8 cellular contexts compared by ENCODE assay signal in genomic region chrX:46587753-46588171, GRCh38. TPM values are rescaled to one million over a fixed set of nuclear protein-coding genes. Genes with fewer than 3 reads are reported as not detected.
DNase-seq lines count a peak whose midpoint lies in the region; ATAC-seq, FAIRE-seq and TF ChIP-seq lines count a peak whose summit lies in the region.

No MANE protein-coding gene starts in this region.

- no peak for FAIRE-seq in A549 (lab: Jason Lieb, UNC)

- H3K27ac ChIP-seq in A549 (peak overlapping the region; percentile 87 to 88), ascending aorta (peak overlapping the region; percentile 60 to 64), left lung (peak overlapping the region in 1 of 2 donors; percentile 14)

- H3K4me3 ChIP-seq in A549 (peak overlapping the region; percentile 16; the same call in 2 of the 3 replicates), ascending aorta (peak overlapping the region in 1 of 2 donors; percentile 6), left lung (no peak overlapping the region)

- H3K9me3 ChIP-seq in A549 (no peaks in the 10 kb centered on the region), ascending aorta (no peaks in the 10 kb centered on the region), left lung (no peaks in the 10 kb centered on the region)

- CTCF ChIA-PET in A549 (lab: Yijun Ruan, JAX), result interaction anchor here (1.3 kb wide), 1 partner anchor 15 kb away, joined by 4 read pairs; no protein-coding TSS in a partner anchor

- H3K4me1 ChIP-seq in A549 (peaks cover 78% of the 10 kb centered on the region), ascending aorta (peaks cover 3 to 25% of the 10 kb centered on the region in 2 donors), left lung (peaks cover 0 to 17% of the 10 kb centered on the region in 2 donors)

- TF ChIP-seq CTCF in A549 (IDR thresholded peaks at IDR 0.05), result no peak
- no peak for TF ChIP-seq CTCF in ascending aorta (IDR thresholded peaks at IDR 0.05)
- no peak for TF ChIP-seq CTCF in left lung (IDR thresholded peaks at IDR 0.05)

- TF ChIP-seq EP300 in A549 (IDR thresholded peaks at IDR 0.05), result no peak

- no peak for TF ChIP-seq POLR2A in A549 (IDR thresholded peaks at IDR 0.05; ENCODE audit: low read length)

- H3K27me3 ChIP-seq in ascending aorta (no peaks in the 10 kb centered on the region), left lung (peaks cover 0 to 3% of the 10 kb centered on the region in 2 donors)

- intact Hi-C loops in ascending aorta (cut with DNase I) (loop anchor here (2.0 kb wide), 1 partner anchor 13 kb away; no protein-coding TSS in a partner anchor), left lung (cut with DNase I) (no loop called here)

- ATAC-seq in A549 (peak; percentile 28 to 52; a peak in 4 of 6 replicates), GM19452 (IDR thresholded peaks at IDR 0.05; ENCODE audit: unreplicated experiment) (peak; percentile 11), left lung (peak; percentile 46), HG03280 (IDR thresholded peaks at IDR 0.05; ENCODE audit: unreplicated experiment) (no peak)

- H3K36me3 ChIP-seq in ascending aorta (no peaks in the 10 kb centered on the region), left lung (no peaks in the 10 kb centered on the region)

- peak overlapping the region; percentile 87 for H3K4me2 ChIP-seq in A549

- no peak for DNase-seq in A549 (ENCODE audit: low read depth in 1 of 2, low spot score in 1 of 2)
- no peak for DNase-seq in ascending aorta (ENCODE audit: low spot score in 2 of 2)
- no peak for DNase-seq in left lung
- no peak for DNase-seq in RPMI8226
- no peak for DNase-seq in NCI-H2029 treated with DMSO at 0.1 percent for 48 hours (lab: John Stamatoyannopoulos, UW)
- DNase-seq in NOMO-1 treated with DMSO at 0.1 percent for 48 hours (lab: John Stamatoyannopoulos, UW; ENCODE audit: unreplicated experiment), result no peak

- POLR2A ChIA-PET in A549 (lab: Yijun Ruan, JAX), result no interaction called here

- TF ChIP-seq RAD21 in A549 (conservative IDR thresholded peaks at IDR 0.05 in 1 of 2, IDR thresholded peaks at IDR 0.05 in 1 of 2), result no peak

- WGBS in A549 (ENCODE audit: missing lambda C conversion rate), result 20% methylated on average over 5 of the region's 5 CpGs

TF ChIP-seq in A549, 52 proteins besides CTCF, POLR2A, EP300 and RAD21:
- TF ChIP-seq FOXS1 (CRISPR knock-in tag; IDR thresholded peaks at IDR 0.05), result no peak
- no peak for TF ChIP-seq RARB (CRISPR knock-in tag; IDR thresholded peaks at IDR 0.05)

RNA-seq across cellular contexts. Expression of gene CHST7, which starts 14.2 kb away (rescaled TPM):
- polyA plus RNA-seq in A549 (2011; rRNA removed), result 6.3 and 6.5 TPM in 2 replicates
- 9.9 and 17.3 TPM in 2 replicates for polyA plus RNA-seq in A549 (2012; cell fraction: cytosol; rRNA removed)
- polyA plus RNA-seq in A549 (2012; cell fraction: nucleus; rRNA removed), result 14.0 and 24.6 TPM in 2 replicates
- polyA plus RNA-seq in A549 (2017; fragmentation: RNase III; extraction: RNeasy Plus Mini Kit Qiagen cat#74134 plus additional on column Dnase treatment), result 15.3 to 20.8 TPM (median 18.8 TPM) in 3 replicates
- 2.7 and 3.9 TPM in 2 replicates for polyA minus RNA-seq in A549 (2011; rRNA and poly(A)+ RNA removed)
- total RNA-seq in ascending aorta, result 64.6 TPM
- total RNA-seq in left lung, result 1 to 10 TPM; 6.9 to 7.3 TPM

RNA-seq across cellular contexts. Expression of gene ZNF674, which starts 42.5 kb away (rescaled TPM):
- polyA plus RNA-seq in A549 (2011; rRNA removed) (6.3 and 6.9 TPM in 2 replicates), A549 (2017; fragmentation: RNase III; extraction: RNeasy Plus Mini Kit Qiagen cat#74134 plus additional on column Dnase treatment) (2.2 to 3.1 TPM (median 2.6 TPM) in 3 replicates)
- polyA plus RNA-seq in A549 (2012; cell fraction: cytosol; rRNA removed), result 1.7 and 2.1 TPM in 2 replicates
- polyA plus RNA-seq in A549 (2012; cell fraction: nucleus; rRNA removed), result 2.0 and 2.9 TPM in 2 replicates
- polyA minus RNA-seq in A549 (2011; rRNA and poly(A)+ RNA removed), result 19.5 and 28.6 TPM in 2 replicates
- total RNA-seq in ascending aorta (2.3 TPM), left lung (1 to 10 TPM; 4.1 to 5.0 TPM)
